15 cellular contexts compared by ENCODE assay signal in the genomic region with DNA sequence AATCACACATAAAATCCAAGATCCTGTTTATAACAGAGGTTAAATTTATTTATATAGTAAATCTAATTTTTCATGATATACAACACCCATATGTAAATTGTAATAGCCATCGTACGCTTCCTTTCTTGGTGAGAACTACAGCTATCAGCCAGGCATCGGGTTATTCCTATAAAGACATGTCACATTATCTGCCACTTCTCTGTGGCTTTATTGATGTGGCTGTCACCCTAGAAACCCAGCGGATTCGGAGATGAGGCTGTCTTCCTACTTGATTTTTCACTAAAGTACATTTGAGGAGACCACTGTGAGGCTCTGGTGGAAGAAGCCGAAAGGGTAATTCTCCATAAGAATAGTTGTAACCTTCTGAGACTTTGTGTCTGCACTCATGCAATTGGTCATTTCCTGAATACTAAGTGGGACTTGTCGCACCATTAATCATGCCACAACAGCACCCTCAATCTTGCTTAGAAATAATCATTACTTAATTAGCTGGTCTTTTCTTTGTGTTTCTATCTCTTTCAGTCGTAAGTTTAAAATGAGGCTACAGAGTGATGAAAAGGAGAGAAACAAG.
A peak's percentile ranks its signal among the peaks of the same experiment; 100 is the strongest.
DNase-seq lines count a peak whose midpoint lies in the region; ATAC-seq lines count a peak whose summit lies in the region.
"Had no signal": no experiment of that assay in that cellular context is flagged by ENCODE, and none has a peak within 500 bp of the region (broad histone marks: within the 10 kb centered on the region; RNA-seq: fewer than 3 reads in every experiment).

No MANE protein-coding gene starts in this region.

- peaks cover 7% of the 10 kb centered on the region for H3K4me1 Mint-ChIP-seq in activated naive CD4-positive, alpha-beta T cell treated with anti-CD3 and anti-CD28 coated beads, Interleukin-2, amount 10 ng/mL, durations not matched to agents 7 days and 5 days

- peak; percentile 52 for ATAC-seq in GM18508 (IDR thresholded peaks at IDR 0.05; ENCODE audit: insufficient read depth, unreplicated experiment)
- peak; percentile 52 for ATAC-seq in GM21423 (IDR thresholded peaks at IDR 0.05; ENCODE audit: unreplicated experiment)
- peak; percentile 44 for ATAC-seq in HG03354 (IDR thresholded peaks at IDR 0.05; ENCODE audit: poor library complexity, severe bottlenecking, unreplicated experiment)

- no peak overlapping the region for H3K4me3 Mint-ChIP-seq in activated naive CD4-positive, alpha-beta T cell treated with anti-CD3 and anti-CD28 coated beads, Interleukin-2, amount 10 ng/mL, durations not matched to agents 7 days and 5 days

- no peaks in the 10 kb centered on the region for H3K9me3 Mint-ChIP-seq in activated naive CD4-positive, alpha-beta T cell treated with anti-CD3 and anti-CD28 coated beads, Interleukin-2, amount 10 ng/mL, durations not matched to agents 7 days and 5 days

- H3K27ac Mint-ChIP-seq in activated naive CD4-positive, alpha-beta T cell treated with anti-CD3 and anti-CD28 coated beads, Interleukin-2, amount 10 ng/mL, durations not matched to agents 7 days and 5 days: no peak overlapping the region
- H3K27ac Mint-ChIP-seq: progenitor cell of endocrine pancreas had no signal

- H3K36me3 Mint-ChIP-seq in activated naive CD4-positive, alpha-beta T cell treated with anti-CD3 and anti-CD28 coated beads, Interleukin-2, amount 10 ng/mL, durations not matched to agents 7 days and 5 days: no peaks in the 10 kb centered on the region

- H3K27me3 Mint-ChIP-seq in activated naive CD4-positive, alpha-beta T cell treated with anti-CD3 and anti-CD28 coated beads, Interleukin-2, amount 10 ng/mL, durations not matched to agents 7 days and 5 days: peaks cover 4% of the 10 kb centered on the region
- H3K27me3 Mint-ChIP-seq: progenitor cell of endocrine pancreas had no signal

- peak; percentile 9 for DNase-seq in germinal center (ENCODE audit: low spot score)
- no peak for DNase-seq in hepatic stellate cell (ENCODE audit: low spot score)
- no peak for DNase-seq in activated naive CD4-positive, alpha-beta T cell treated with anti-CD3 and anti-CD28 coated beads, Interleukin-2, amount 10 ng/mL, durations not matched to agents 7 days and 5 days
- DNase-seq in mucosa of gallbladder (ENCODE audit: low spot score): no peak
- DNase-seq in NCI-H226: no peak
- DNase-seq: activated CD4-positive, CD25-positive, alpha-beta regulatory T cell; activated T-cell treated with anti-CD3 and anti-CD28 coated beads for 4 hours; colonic mucosa; DMS53; NCI-H187; stimulated activated CD4-positive, alpha-beta T cell treated with anti-CD3 and anti-CD28 coated beads, Interleukin-2, amount 100 ng/mL, for 24 hours had no signal

- CTCF ChIA-PET in activated naive CD4-positive, alpha-beta T cell treated with anti-CD3 and anti-CD28 coated beads, Interleukin-2, amount 10 ng/mL, durations not matched to agents 7 days and 5 days (lab: Charles Lee): interaction anchor here (0.6 kb wide), 1 partner anchor 1155 kb away, joined by 3 read pairs; no protein-coding TSS in a partner anchor
